Comparison of ENCODE assay signal across 35 cellular contexts in genomic region chr20:46154796-46155195, GRCh38.
"Had no signal": no experiment of that assay in that cellular context is flagged by ENCODE, and none has a peak within 500 bp of the region (broad histone marks: within the 10 kb centered on the region; RNA-seq: fewer than 3 reads in every experiment).

No MANE protein-coding gene starts in this region.

- H3K27ac ChIP-seq: adrenal gland, body of pancreas, brain microvascular endothelial cell, breast epithelium, VCaP had no signal

- H3K27me3 ChIP-seq: adrenal gland, body of pancreas, brain microvascular endothelial cell had no signal

- H3K4me3 ChIP-seq: adrenal gland, body of pancreas, breast epithelium had no signal

- FAIRE-seq: astrocyte, TTC549 had no signal

- H3K4me3 Mint-ChIP-seq: activated B cell treated with CpG ODN at 0.5 μM for 24 hours; activated CD4-positive, alpha-beta memory T cell treated with anti-CD3 and anti-CD28 coated beads for 36 hours; activated CD4-positive, alpha-beta T cell treated with anti-CD3 and anti-CD28 coated beads, Interleukin-2, amount 10 ng/mL, durations not matched to agents 24 days and 14 days; activated CD8-positive, alpha-beta T cell treated with anti-CD3 and anti-CD28 coated beads for 36 hours; activated naive CD4-positive, alpha-beta T cell treated with anti-CD3 and anti-CD28 coated beads for 36 hours; activated naive CD8-positive, alpha-beta T cell treated with anti-CD3 and anti-CD28 coated beads for 36 hours; activated T-cell treated with anti-CD3 and anti-CD28 coated beads, Interleukin-2, amount 50 U/mL, for 4 hours; activated T-cell treated with anti-CD3 and anti-CD28 coated beads, Interleukin-2, amount 50 U/mL, for 72 hours; activated T-helper 1 cell treated with anti-CD3 and anti-CD28 coated beads, Interleukin-12 subunit alpha, Interleukin-12 subunit beta, Interleukin-2, Interleukin-4 antibody, amounts not matched to agents 30 ng/mL and 10 ng/mL and 1 ng/mL, durations not matched to agents 14 hours and 24 hours and 36 hours; activated T-helper 17 cell treated with anti-CD3 and anti-CD28 coated beads, Interleukin-2, amount 50 U/mL, for 72 hours; T-helper 1 cell treated with Interleukin-12 subunit alpha and Interleukin-12 subunit beta and Interleukin-4 antibody, amounts not matched to agents 30 μg/mL and 1 μg/mL, for 36 hours; T-helper 2 cell treated with Interferon-gamma antibody and Interleukin-4, amounts not matched to agents 5 μg/mL and 100 μg/mL, for 36 hours had no signal

- H3K4me1 Mint-ChIP-seq: activated B cell treated with CpG ODN at 0.5 μM for 24 hours; activated CD4-positive, alpha-beta T cell treated with anti-CD3 and anti-CD28 coated beads, Interleukin-2, amount 10 ng/mL, durations not matched to agents 24 days and 14 days; activated naive CD8-positive, alpha-beta T cell treated with anti-CD3 and anti-CD28 coated beads for 36 hours; activated T-helper 17 cell treated with anti-CD3 and anti-CD28 coated beads, Interleukin-2, amount 50 U/mL, for 72 hours had no signal

- H3K9me3 ChIP-seq: adrenal gland, body of pancreas, breast epithelium had no signal

- H3K36me3 Mint-ChIP-seq: activated CD4-positive, alpha-beta memory T cell treated with anti-CD3 and anti-CD28 coated beads for 36 hours; activated naive CD4-positive, alpha-beta T cell treated with anti-CD3 and anti-CD28 coated beads, Interleukin-2, amount 50 U/mL, for 72 hours; activated naive CD8-positive, alpha-beta T cell treated with anti-CD3 and anti-CD28 coated beads for 36 hours had no signal

- H3K4me1 ChIP-seq: adrenal gland, body of pancreas, breast epithelium had no signal

- H3K27ac Mint-ChIP-seq: activated B cell treated with CpG ODN at 0.5 μM for 24 hours; activated CD4-positive, alpha-beta memory T cell treated with anti-CD3 and anti-CD28 coated beads for 36 hours; activated CD4-positive, alpha-beta T cell treated with anti-CD3 and anti-CD28 coated beads, Interleukin-2, amount 10 ng/mL, durations not matched to agents 24 days and 14 days; activated CD8-positive, alpha-beta T cell treated with anti-CD3 and anti-CD28 coated beads for 36 hours; activated naive CD4-positive, alpha-beta T cell treated with anti-CD3 and anti-CD28 coated beads for 36 hours; activated naive CD4-positive, alpha-beta T cell treated with anti-CD3 and anti-CD28 coated beads, Interleukin-2, amount 50 U/mL, for 72 hours; activated naive CD8-positive, alpha-beta T cell treated with anti-CD3 and anti-CD28 coated beads for 36 hours; activated T-cell treated with anti-CD3 and anti-CD28 coated beads, Interleukin-2, amount 50 U/mL, for 72 hours; activated T-helper 1 cell treated with anti-CD3 and anti-CD28 coated beads, Interleukin-12 subunit alpha, Interleukin-12 subunit beta, Interleukin-2, Interleukin-4 antibody, amounts not matched to agents 30 ng/mL and 10 ng/mL and 1 ng/mL, durations not matched to agents 14 hours and 24 hours and 36 hours; activated T-helper 17 cell treated with anti-CD3 and anti-CD28 coated beads, Interleukin-2, amount 50 U/mL, for 72 hours; T-helper 1 cell treated with Interleukin-12 subunit alpha and Interleukin-12 subunit beta and Interleukin-4 antibody, amounts not matched to agents 30 μg/mL and 1 μg/mL, for 36 hours; T-helper 2 cell treated with Interferon-gamma antibody and Interleukin-4, amounts not matched to agents 5 μg/mL and 100 μg/mL, for 36 hours had no signal

- H3K9me3 Mint-ChIP-seq: activated B cell treated with CpG ODN at 0.5 μM for 24 hours; activated CD4-positive, alpha-beta memory T cell treated with anti-CD3 and anti-CD28 coated beads for 36 hours; activated CD4-positive, alpha-beta T cell treated with anti-CD3 and anti-CD28 coated beads, Interleukin-2, amount 10 ng/mL, durations not matched to agents 24 days and 14 days; activated CD8-positive, alpha-beta T cell treated with anti-CD3 and anti-CD28 coated beads for 36 hours; activated naive CD4-positive, alpha-beta T cell treated with anti-CD3 and anti-CD28 coated beads for 36 hours; activated naive CD4-positive, alpha-beta T cell treated with anti-CD3 and anti-CD28 coated beads, Interleukin-2, amount 50 U/mL, for 72 hours; activated naive CD8-positive, alpha-beta T cell treated with anti-CD3 and anti-CD28 coated beads for 36 hours; activated T-cell treated with anti-CD3 and anti-CD28 coated beads, Interleukin-2, amount 50 U/mL, for 4 hours; activated T-cell treated with anti-CD3 and anti-CD28 coated beads, Interleukin-2, amount 50 U/mL, for 72 hours; activated T-helper 1 cell treated with anti-CD3 and anti-CD28 coated beads, Interleukin-12 subunit alpha, Interleukin-12 subunit beta, Interleukin-2, Interleukin-4 antibody, amounts not matched to agents 30 ng/mL and 10 ng/mL and 1 ng/mL, durations not matched to agents 14 hours and 24 hours and 36 hours; activated T-helper 17 cell treated with anti-CD3 and anti-CD28 coated beads, Interleukin-2, amount 50 U/mL, for 72 hours; T-helper 1 cell treated with Interleukin-12 subunit alpha and Interleukin-12 subunit beta and Interleukin-4 antibody, amounts not matched to agents 30 μg/mL and 1 μg/mL, for 36 hours; T-helper 2 cell treated with Interferon-gamma antibody and Interleukin-4, amounts not matched to agents 5 μg/mL and 100 μg/mL, for 36 hours had no signal

- H3K36me3 ChIP-seq: adrenal gland, brain microvascular endothelial cell, breast epithelium had no signal

- ATAC-seq: activated CD8-positive, alpha-beta T cell treated with anti-CD3 and anti-CD28 coated beads for 36 hours; activated naive CD4-positive, alpha-beta T cell treated with anti-CD3 and anti-CD28 coated beads, Interleukin-2, amount 50 U/mL, for 72 hours; activated T-cell treated with anti-CD3 and anti-CD28 coated beads, Interleukin-2, amount 50 U/mL, for 4 hours; activated T-cell treated with anti-CD3 and anti-CD28 coated beads, Interleukin-2, amount 50 U/mL, for 72 hours; activated T-helper 17 cell treated with anti-CD3 and anti-CD28 coated beads, Interleukin-2, amount 50 U/mL, for 72 hours; body of pancreas had no signal

- DNase-seq: activated B cell treated with CpG ODN at 0.5 μM for 24 hours; activated CD4-positive, alpha-beta memory T cell treated with anti-CD3 and anti-CD28 coated beads for 36 hours; activated CD4-positive, alpha-beta T cell treated with anti-CD3 and anti-CD28 coated beads for 4 hours; activated CD4-positive, alpha-beta T cell treated with anti-CD3 and anti-CD28 coated beads, Interleukin-2, amount 10 ng/mL, durations not matched to agents 24 days and 14 days; activated CD4-positive, alpha-beta T cell treated with anti-CD3 and anti-CD28 coated beads, Interleukin-2, amount 50 U/mL, for 1 hour; activated CD4-positive, alpha-beta T cell treated with anti-CD3 and anti-CD28 coated beads, Interleukin-2, amount 50 U/mL, for 4 hours; activated CD4-positive, CD25-positive, alpha-beta regulatory T cell treated with anti-CD3 and anti-CD28 coated beads, Interleukin-2, amount 50 U/mL, for 72 hours; activated CD8-positive, alpha-beta memory T cell treated with anti-CD3 and anti-CD28 coated beads, Interleukin-2, amount 50 U/mL, for 4 hours; activated CD8-positive, alpha-beta T cell treated with anti-CD3 and anti-CD28 coated beads for 36 hours; activated effector memory CD4-positive, alpha-beta T cell treated with anti-CD3 and anti-CD28 coated beads, Interleukin-2, amount 50 U/mL, for 16 hours; activated gamma-delta T cell treated with Interleukin-2 at 50 U/mL for 16 hours; activated naive CD4-positive, alpha-beta T cell; activated naive CD4-positive, alpha-beta T cell treated with anti-CD3 and anti-CD28 coated beads for 36 hours; activated naive CD4-positive, alpha-beta T cell treated with anti-CD3 and anti-CD28 coated beads, Interleukin-2, amount 50 U/mL, for 16 hours; activated naive CD8-positive, alpha-beta T cell treated with anti-CD3 and anti-CD28 coated beads for 36 hours; activated T-cell treated with anti-CD3 and anti-CD28 coated beads for 4 hours; activated T-cell treated with anti-CD3 and anti-CD28 coated beads, Interleukin-2, amount 50 U/mL, for 1 hour; activated T-cell treated with anti-CD3 and anti-CD28 coated beads, Interleukin-2, amount 50 U/mL, for 4 hours; activated T-cell treated with anti-CD3 and anti-CD28 coated beads, Interleukin-2, amount 50 U/mL, for 72 hours; adrenal gland; amniotic stem cell; body of pancreas; brain microvascular endothelial cell; central memory CD4-positive, alpha-beta T cell; T-helper 2 cell; T-helper 9 cell had no signal
